In genomic region chr6:75012018-75012417, GRCh38 we compare ENCODE assay signal across 24 cellular contexts.
"Had no signal": no experiment of that assay in that cellular context is flagged by ENCODE, and none has a peak within 500 bp of the region (broad histone marks: within the 10 kb centered on the region; RNA-seq: fewer than 3 reads in every experiment).

No MANE protein-coding gene starts in this region.

- H3K4me3 ChIP-seq: ascending aorta, MG63, SJSA1 had no signal

- H3K4me3 Mint-ChIP-seq: activated CD8-positive, alpha-beta T cell treated with anti-CD3 and anti-CD28 coated beads, Interleukin-2, amount 10 ng/mL, durations not matched to agents 7 days and 5 days; activated naive CD8-positive, alpha-beta T cell treated with anti-CD3 and anti-CD28 coated beads, Interleukin-2, amount 10 ng/mL, durations not matched to agents 7 days and 5 days; brain; central memory CD8-positive, alpha-beta T cell; T-helper 1 cell treated with Interleukin-12 subunit alpha and Interleukin-12 subunit beta and Interleukin-4 antibody, amounts not matched to agents 30 μg/mL and 1 μg/mL, for 36 hours had no signal

- H3K27me3 Mint-ChIP-seq: activated naive CD8-positive, alpha-beta T cell treated with anti-CD3 and anti-CD28 coated beads, Interleukin-2, amount 10 ng/mL, durations not matched to agents 7 days and 5 days; brain; central memory CD8-positive, alpha-beta T cell had no signal

- DNase-seq: activated CD4-positive, alpha-beta T cell treated with anti-CD3 and anti-CD28 coated beads for 48 hours; activated CD4-positive, alpha-beta T cell treated with anti-CD3 and anti-CD28 coated beads, Interleukin-2, amount 50 U/mL, for 4 hours; activated CD4-positive, CD25-positive, alpha-beta regulatory T cell treated with anti-CD3 and anti-CD28 coated beads, Interleukin-2, amount 50 U/mL, for 72 hours; activated CD8-positive, alpha-beta memory T cell treated with anti-CD3 and anti-CD28 coated beads, Interleukin-2, amount 50 U/mL, for 48 hours; activated CD8-positive, alpha-beta T cell treated with anti-CD3 and anti-CD28 coated beads, Interleukin-2, amount 10 ng/mL, durations not matched to agents 7 days and 5 days; activated naive CD4-positive, alpha-beta T cell treated with anti-CD3 and anti-CD28 coated beads, Interleukin-2, amount 50 U/mL, for 16 hours; activated naive CD8-positive, alpha-beta T cell treated with anti-CD3 and anti-CD28 coated beads, Interleukin-2, amount 10 ng/mL, durations not matched to agents 7 days and 5 days; activated T-cell treated with anti-CD3 and anti-CD28 coated beads, Interleukin-2, amount 50 U/mL, for 1 hour; MG63; MV-4-11; NCI-H1105; NCI-H1436; NCI-H1694 treated with DMSO at 0.1 percent for 48 hours; NCI-H2029 treated with DMSO at 0.1 percent for 48 hours; NCI-H524; PC-3; SHP77; SW 1271 had no signal

- H3K36me3 Mint-ChIP-seq: activated naive CD8-positive, alpha-beta T cell treated with anti-CD3 and anti-CD28 coated beads, Interleukin-2, amount 10 ng/mL, durations not matched to agents 7 days and 5 days; brain had no signal

- H3K27ac Mint-ChIP-seq: activated CD8-positive, alpha-beta T cell treated with anti-CD3 and anti-CD28 coated beads, Interleukin-2, amount 10 ng/mL, durations not matched to agents 7 days and 5 days; activated naive CD8-positive, alpha-beta T cell treated with anti-CD3 and anti-CD28 coated beads, Interleukin-2, amount 10 ng/mL, durations not matched to agents 7 days and 5 days; brain; T-helper 1 cell treated with Interleukin-12 subunit alpha and Interleukin-12 subunit beta and Interleukin-4 antibody, amounts not matched to agents 30 μg/mL and 1 μg/mL, for 36 hours had no signal

- ATAC-seq: activated CD8-positive, alpha-beta T cell treated with anti-CD3 and anti-CD28 coated beads, Interleukin-2, amount 10 ng/mL, durations not matched to agents 7 days and 5 days; PC-3; SK-N-SH treated with all-trans-retinoic acid at 6 μM for 48 hours had no signal

- H3K4me1 Mint-ChIP-seq: activated naive CD8-positive, alpha-beta T cell treated with anti-CD3 and anti-CD28 coated beads, Interleukin-2, amount 10 ng/mL, durations not matched to agents 7 days and 5 days; brain; central memory CD8-positive, alpha-beta T cell had no signal
